1 cellular context compared by ENCODE assay signal in genomic region chr9:114653556-114654159, GRCh38.
TF ChIP-seq lines count a peak whose summit lies in the region.

No MANE protein-coding gene starts in this region.

TF ChIP-seq in K562, 482 proteins besides CTCF, POLR2A, EP300 and RAD21 (continued from another document and continues in another):
- TF ChIP-seq PATZ1 (CRISPR knock-in tag; IDR thresholded peaks at IDR 0.05; ENCODE audit: borderline replicate concordance) = no peak
- peak; percentile 21 for TF ChIP-seq PHF20 (IDR thresholded peaks at IDR 0.05; ENCODE audit: partially characterized antibody)
- TF ChIP-seq PURB (CRISPR knock-in tag; IDR thresholded peaks at IDR 0.05; ENCODE audit: low read depth) = no peak
- no peak for TF ChIP-seq THAP7 (CRISPR knock-in tag; IDR thresholded peaks at IDR 0.05)
- TF ChIP-seq CC2D1A (IDR thresholded peaks at IDR 0.05) = peak; percentile 75; the same call in 1 of the 2 replicates
- no peak for TF ChIP-seq RBFOX2 (IDR thresholded peaks at IDR 0.05; ENCODE audit: low read depth, low read length)
- peak; percentile 41; the same call in 1 of the 2 replicates for TF ChIP-seq GABPB1 (CRISPR knock-in tag; IDR thresholded peaks at IDR 0.05)
- no peak for TF ChIP-seq JUNB (CRISPR knock-in tag; conservative IDR thresholded peaks at IDR 0.05)
- no peak for TF ChIP-seq ZNF408 (CRISPR knock-in tag; IDR thresholded peaks at IDR 0.05; ENCODE audit: low read depth)
- TF ChIP-seq SREBF1 (IDR thresholded peaks at IDR 0.05; ENCODE audit: borderline replicate concordance, low read depth, low read length) = no peak
- TF ChIP-seq ESRRB (CRISPR knock-in tag; IDR thresholded peaks at IDR 0.05; ENCODE audit: borderline replicate concordance) = no peak
- TF ChIP-seq THRA (IDR thresholded peaks at IDR 0.05) = no peak
- TF ChIP-seq TEAD2 (tag; IDR thresholded peaks at IDR 0.05) = no peak
- peak; percentile 93 for TF ChIP-seq ZFP91 (CRISPR knock-in tag; IDR thresholded peaks at IDR 0.05)
- TF ChIP-seq MAX (CRISPR knock-in tag; IDR thresholded peaks at IDR 0.05) = no peak
- no peak for TF ChIP-seq TRIM24 (IDR thresholded peaks at IDR 0.05)
- no peak for TF ChIP-seq CHD1 (IDR thresholded peaks at IDR 0.05; ENCODE audit: low read length)
- no peak for TF ChIP-seq CEBPZ (IDR thresholded peaks at IDR 0.05; ENCODE audit: borderline replicate concordance, low read depth, low read length)
- TF ChIP-seq RHOXF2B (CRISPR knock-in tag; conservative IDR thresholded peaks at IDR 0.05) = no peak
- peak; percentile 51; the same call in 1 of the 2 replicates for TF ChIP-seq STAG1 (CRISPR knock-in tag; IDR thresholded peaks at IDR 0.05; ENCODE audit: borderline replicate concordance)
- TF ChIP-seq HBP1 (CRISPR knock-in tag; IDR thresholded peaks at IDR 0.05) = no peak
- 0 out of 4 replicates have a peak, but pooled peaks of 1 of the 2 experiments have one; percentile 13 for TF ChIP-seq MAZ (CRISPR knock-in tag; conservative IDR thresholded peaks at IDR 0.05 in 1 of 2, IDR thresholded peaks at IDR 0.05 in 1 of 2)
- no peak for TF ChIP-seq PBX2 (CRISPR knock-in tag; IDR thresholded peaks at IDR 0.05; ENCODE audit: low read depth)
- TF ChIP-seq PBX2 (tag; conservative IDR thresholded peaks at IDR 0.05; ENCODE audit: low read depth) = no peak
- no peak for TF ChIP-seq AFF1 (IDR thresholded peaks at IDR 0.05; ENCODE audit: low read depth in 1 of 2, partially characterized antibody in 2 of 2)
- no peak for TF ChIP-seq NONO (IDR thresholded peaks at IDR 0.05; ENCODE audit: low read depth in 2 of 2, low read length in 1 of 2)
- peak; percentile 84 for TF ChIP-seq DEAF1 (CRISPR knock-in tag; IDR thresholded peaks at IDR 0.05)
- no peak for TF ChIP-seq RBM17 (IDR thresholded peaks at IDR 0.05; ENCODE audit: borderline replicate concordance, low read depth, low read length)
- TF ChIP-seq SMC3 (conservative IDR thresholded peaks at IDR 0.05; ENCODE audit: insufficient read depth, low read depth, low read length) = peak; percentile 96
